In genomic region chr18:9927392-9928063, GRCh38 we compare ENCODE assay signal across 18 cellular contexts. TPM values are rescaled to one million over a fixed set of nuclear protein-coding genes. Genes with fewer than 3 reads are reported as not detected.
DNase-seq lines count a peak whose midpoint lies in the region; ATAC-seq and TF ChIP-seq lines count a peak whose summit lies in the region.
"Had no signal": no experiment of that assay in that cellular context is flagged by ENCODE, and none has a peak within 500 bp of the region (broad histone marks: within the 10 kb centered on the region; RNA-seq: fewer than 3 reads in every experiment).

No MANE protein-coding gene starts in this region.

- peaks cover 37% of the 10 kb centered on the region for H3K4me1 ChIP-seq in mammary epithelial cell (ENCODE audit: insufficient read depth, low read length)

- 96% methylated on average over 2 of the region's 2 CpGs for WGBS in mammary epithelial cell (ENCODE audit: low coverage, missing lambda C conversion rate)

- BruUV-seq in mammary epithelial cell (replicated peaks; lab: Mats Ljungman, UMichigan) = no TSS peak

- DNase-seq in activated T-cell treated with anti-CD3 and anti-CD28 coated beads, Interleukin-2, amount 50 U/mL, for 72 hours = no peak
- DNase-seq in activated T-cell treated with anti-CD3 and anti-CD28 coated beads for 4 hours = no peak
- peak; percentile 43 for DNase-seq in NCI-H69 (lab: John Stamatoyannopoulos, UW)
- no peak for DNase-seq in mammary epithelial cell
- DNase-seq in osteocyte (ENCODE audit: extremely low spot score, unreplicated experiment) = no peak
- no peak for DNase-seq in NCI-H226
- no peak for DNase-seq in NCI-H446 (lab: John Stamatoyannopoulos, UW)
- DNase-seq: ACHN; activated CD4-positive, alpha-beta T cell treated with anti-CD3 and anti-CD28 coated beads for 1 hour; GF-D8; NCI-H187 treated with DMSO at 0.1 percent for 48 hours; NCI-H748 treated with DMSO at 0.1 percent for 48 hours; stimulated activated CD4-positive, alpha-beta T cell treated with anti-CD3 and anti-CD28 coated beads, Interleukin-2, amount 100 ng/mL, for 24 hours; T-helper 2 cell had no signal

- ATAC-seq in activated T-cell treated with anti-CD3 and anti-CD28 coated beads, Interleukin-2, amount 50 U/mL, for 72 hours (replicated peaks in 1 of 2) = no peak
- no peak for ATAC-seq in HG02610 (IDR thresholded peaks at IDR 0.05; ENCODE audit: unreplicated experiment)

- H3K4me3 Mint-ChIP-seq in activated T-cell treated with anti-CD3 and anti-CD28 coated beads, Interleukin-2, amount 50 U/mL, for 72 hours = peak overlapping the region in 1 of 2 donors; percentile 69
- no peak overlapping the region for H3K4me3 Mint-ChIP-seq in osteocyte (ENCODE audit: unreplicated experiment)

- no peaks in the 10 kb centered on the region for H3K27me3 ChIP-seq in mammary epithelial cell (ENCODE audit: insufficient read depth, low read length)
- H3K27me3 ChIP-seq: right atrium auricular region had no signal

- H4K20me1 ChIP-seq in mammary epithelial cell (ENCODE audit: insufficient read depth, low read length) = peaks cover 29% of the 10 kb centered on the region

- intact Hi-C loops in mammary epithelial cell (cut with micrococcal nuclease) = no loop called here

- H3K4me1 Mint-ChIP-seq in activated T-cell treated with anti-CD3 and anti-CD28 coated beads, Interleukin-2, amount 50 U/mL, for 72 hours (ENCODE audit: low read depth) = peaks cover 55% of the 10 kb centered on the region
- H3K4me1 Mint-ChIP-seq in osteocyte (ENCODE audit: unreplicated experiment) = peaks cover 64% of the 10 kb centered on the region

- H3K4me3 ChIP-seq in mammary epithelial cell (replicated peaks in 1 of 3; ENCODE audit: insufficient read depth in 1 of 3, low read depth in 2 of 3, low read length in 3 of 3) = no peak overlapping the region
- H3K4me3 ChIP-seq: coronary artery, right atrium auricular region had no signal

- dilution Hi-C loops in mammary epithelial cell (cut with HindIII; ENCODE audit: low sequenced_read_pairs) = no loop called here

- H3K27ac ChIP-seq in mammary epithelial cell (ENCODE audit: insufficient read depth, low read depth, low read length) = peak overlapping the region; percentile 5
- H3K27ac ChIP-seq: right atrium auricular region had no signal

- H3K27me3 Mint-ChIP-seq in activated T-cell treated with anti-CD3 and anti-CD28 coated beads, Interleukin-2, amount 50 U/mL, for 72 hours (ENCODE audit: low read depth) = no peaks in the 10 kb centered on the region
- H3K27me3 Mint-ChIP-seq in osteocyte (ENCODE audit: unreplicated experiment) = no peaks in the 10 kb centered on the region

- H2AFZ ChIP-seq in mammary epithelial cell (ENCODE audit: low read depth, low read length) = no peak overlapping the region

- TF ChIP-seq CTCF in mammary epithelial cell (conservative IDR thresholded peaks at IDR 0.05 in 1 of 2, IDR thresholded peaks at IDR 0.05 in 1 of 2; ENCODE audit: extremely low read depth in 1 of 2, insufficient read depth in 1 of 2, low read depth in 1 of 2, low read length in 2 of 2) (no peak), osteocyte (IDR thresholded peaks at IDR 0.05) (no peak)

- no peaks in the 10 kb centered on the region for H3K9me3 Mint-ChIP-seq in activated T-cell treated with anti-CD3 and anti-CD28 coated beads, Interleukin-2, amount 50 U/mL, for 72 hours
- no peaks in the 10 kb centered on the region for H3K9me3 Mint-ChIP-seq in osteocyte (ENCODE audit: unreplicated experiment)

- H3K36me3 ChIP-seq in mammary epithelial cell (ENCODE audit: insufficient read depth, low read length) = peaks cover 6% of the 10 kb centered on the region
- H3K36me3 ChIP-seq: thoracic aorta had no signal

- in situ Hi-C loops in mammary epithelial cell (cut with MboI; ENCODE audit: low sequenced_read_pairs in 2 of 2) = no loop called here

- CTCF ChIA-PET in mammary epithelial cell (lab: Charles Lee; ENCODE audit: low non-redundant PET) = no interaction called here

- H3K36me3 Mint-ChIP-seq in activated T-cell treated with anti-CD3 and anti-CD28 coated beads, Interleukin-2, amount 50 U/mL, for 72 hours (ENCODE audit: insufficient read depth in 2 of 2) = peaks cover 0 to 3% of the 10 kb centered on the region in 2 donors
- peaks cover 5% of the 10 kb centered on the region for H3K36me3 Mint-ChIP-seq in osteocyte (ENCODE audit: unreplicated experiment)

- H3K9me3 ChIP-seq in mammary epithelial cell (replicated peaks; ENCODE audit: insufficient read depth, low read length) = no peaks in the 10 kb centered on the region
- H3K9me3 ChIP-seq: right atrium auricular region, thoracic aorta had no signal

- H3K79me2 ChIP-seq in mammary epithelial cell (ENCODE audit: insufficient read depth, low read length) = peaks cover 99% of the 10 kb centered on the region

- H3K9ac ChIP-seq in mammary epithelial cell (ENCODE audit: insufficient read depth, low read length) = no peak overlapping the region

- peak overlapping the region; percentile 87 for H3K27ac Mint-ChIP-seq in activated T-cell treated with anti-CD3 and anti-CD28 coated beads, Interleukin-2, amount 50 U/mL, for 72 hours
- H3K27ac Mint-ChIP-seq in osteocyte (ENCODE audit: unreplicated experiment) = peak overlapping the region; percentile 62

- H3K4me2 ChIP-seq in mammary epithelial cell (ENCODE audit: insufficient read depth, low read depth, low read length) = no peak overlapping the region

RNA-seq across cellular contexts. Expression of gene VAPA, which starts 13.7 kb away (rescaled TPM):
- 100 to 1,000 TPM; 197 to 209 TPM for total RNA-seq in activated T-cell treated with anti-CD3 and anti-CD28 coated beads, Interleukin-2, amount 50 U/mL, for 72 hours
- total RNA-seq in mammary epithelial cell (100 to 1,000 TPM; 199 to 223 TPM), osteocyte (157 and 163 TPM in 2 replicates)
- 225 TPM for polyA plus RNA-seq in mammary epithelial cell
- 311 TPM for polyA minus RNA-seq in mammary epithelial cell

RNA-seq across cellular contexts. Expression of gene TXNDC2, which starts 41.8 kb away (rescaled TPM):
- total RNA-seq in activated T-cell treated with anti-CD3 and anti-CD28 coated beads, Interleukin-2, amount 50 U/mL, for 72 hours = not detected
- total RNA-seq in mammary epithelial cell (not detected), osteocyte (0.11 and 0.29 TPM in 2 replicates)
- polyA plus RNA-seq in mammary epithelial cell = 0.09 TPM
- polyA minus RNA-seq in mammary epithelial cell = 0.67 TPM
- total RNA-seq: right atrium auricular region had no signal
